In the genomic region with DNA sequence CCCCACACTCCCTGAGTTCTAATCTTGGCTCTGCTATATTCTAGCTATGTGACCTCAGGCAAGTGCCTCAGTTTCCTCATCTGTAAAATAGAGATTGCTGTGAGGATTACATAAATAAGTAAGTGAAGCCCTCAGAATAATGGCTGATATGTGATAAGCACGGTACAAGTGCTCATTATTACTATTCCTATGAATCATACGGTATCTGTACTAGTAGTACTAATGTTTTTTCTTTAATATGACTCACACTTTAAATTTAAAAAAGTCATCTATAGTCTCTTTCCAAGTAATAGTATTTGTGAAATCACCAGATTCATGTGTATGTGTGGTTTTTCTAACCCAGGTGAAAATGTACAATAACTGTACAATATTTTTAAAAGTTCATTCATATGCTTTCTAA, we compare ENCODE assay signal across 16 cellular contexts. TPM values are rescaled to one million over a fixed set of nuclear protein-coding genes. Genes with fewer than 3 reads are reported as not detected.
"Had no signal": no experiment of that assay in that cellular context is flagged by ENCODE, and none has a peak within 500 bp of the region (broad histone marks: within the 10 kb centered on the region; RNA-seq: fewer than 3 reads in every experiment).

No MANE protein-coding gene starts in this region.

- H3K36me3 Mint-ChIP-seq: naive thymus-derived CD4-positive, alpha-beta T cell; stimulated activated memory B cell treated with anti-CD40 and anti-IgM and Interleukin-4, amounts not matched to agents 10 μg/mL and 1 μg/mL and 100 μg/mL, for 72 hours had no signal

- H3K4me3 ChIP-seq: suprapubic skin, upper lobe of right lung had no signal

- H3K4me3 Mint-ChIP-seq: activated T-cell treated with anti-CD3 and anti-CD28 coated beads, Interleukin-2, amount 50 U/mL, for 72 hours; central memory CD8-positive, alpha-beta T cell; naive thymus-derived CD4-positive, alpha-beta T cell; stimulated activated memory B cell treated with anti-CD40 and anti-IgM and Interleukin-4, amounts not matched to agents 10 μg/mL and 1 μg/mL and 100 μg/mL, for 72 hours had no signal

- H3K36me3 ChIP-seq: neutrophil, suprapubic skin, upper lobe of right lung had no signal

- H3K4me1 ChIP-seq: suprapubic skin, upper lobe of right lung had no signal

- H3K27ac Mint-ChIP-seq: activated T-cell treated with anti-CD3 and anti-CD28 coated beads, Interleukin-2, amount 50 U/mL, for 72 hours; naive thymus-derived CD4-positive, alpha-beta T cell; stimulated activated memory B cell treated with anti-CD40 and anti-IgM and Interleukin-4, amounts not matched to agents 10 μg/mL and 1 μg/mL and 100 μg/mL, for 72 hours had no signal

- DNase-seq: activated CD4-positive, alpha-beta T cell treated with anti-CD3 and anti-CD28 coated beads, Interleukin-2, amount 50 U/mL, for 48 hours; activated CD4-positive, CD25-positive, alpha-beta regulatory T cell; activated naive CD4-positive, alpha-beta T cell; activated T-cell treated with anti-CD3 and anti-CD28 coated beads, Interleukin-2, amount 50 U/mL, for 72 hours; cortex of kidney; endodermal cell; foreskin melanocyte; naive thymus-derived CD4-positive, alpha-beta T cell; right cardiac atrium; T-helper 2 cell; upper lobe of right lung had no signal

- H3K27me3 ChIP-seq: suprapubic skin, upper lobe of right lung had no signal

- H3K4me1 Mint-ChIP-seq: central memory CD8-positive, alpha-beta T cell; naive thymus-derived CD4-positive, alpha-beta T cell; stimulated activated memory B cell treated with anti-CD40 and anti-IgM and Interleukin-4, amounts not matched to agents 10 μg/mL and 1 μg/mL and 100 μg/mL, for 72 hours had no signal

- H3K9me3 Mint-ChIP-seq: activated T-cell treated with anti-CD3 and anti-CD28 coated beads, Interleukin-2, amount 50 U/mL, for 72 hours; central memory CD8-positive, alpha-beta T cell; endodermal cell; naive thymus-derived CD4-positive, alpha-beta T cell; stimulated activated memory B cell treated with anti-CD40 and anti-IgM and Interleukin-4, amounts not matched to agents 10 μg/mL and 1 μg/mL and 100 μg/mL, for 72 hours had no signal

- ATAC-seq: esophagus mucosa; naive thymus-derived CD4-positive, alpha-beta T cell; right cardiac atrium; stimulated activated memory B cell treated with anti-CD40 and anti-IgM and Interleukin-4, amounts not matched to agents 10 μg/mL and 1 μg/mL and 100 μg/mL, for 72 hours; upper lobe of right lung had no signal

- H3K27ac ChIP-seq: neutrophil, suprapubic skin, upper lobe of right lung had no signal

- H3K9me3 ChIP-seq: neutrophil, suprapubic skin, upper lobe of right lung had no signal

RNA-seq across cellular contexts. Expression of gene CLDN11, which starts 58.7 kb away (rescaled TPM):
- total RNA-seq: activated T-cell treated with anti-CD3 and anti-CD28 coated beads, Interleukin-2, amount 50 U/mL, for 72 hours; naive thymus-derived CD4-positive, alpha-beta T cell had no signal
- polyA plus RNA-seq: naive thymus-derived CD4-positive, alpha-beta T cell had no signal
